ENCODE assay signal across 7 cellular contexts in genomic region chr17:39925282-39926134, GRCh38. TPM values are rescaled to one million over a fixed set of nuclear protein-coding genes. Genes with fewer than 3 reads are reported as not detected.
A peak's percentile ranks its signal among the peaks of the same experiment; 100 is the strongest.
DNase-seq lines count a peak whose midpoint lies in the region; ATAC-seq and TF ChIP-seq lines count a peak whose summit lies in the region.
"Had no signal": no experiment of that assay in that cellular context is flagged by ENCODE, and none has a peak within 500 bp of the region (broad histone marks: within the 10 kb centered on the region; RNA-seq: fewer than 3 reads in every experiment).

No MANE protein-coding gene starts in this region.

- 0 out of 2 replicates have a peak overlapping the region, but pooled peaks have one; percentile 13 for H3K4ac ChIP-seq in IMR-90 (ENCODE audit: low read depth, low read length)

- H3K27me3 ChIP-seq in IMR-90 (ENCODE audit: control insufficient read depth, insufficient read depth, low read length): no peaks in the 10 kb centered on the region
- H3K27me3 ChIP-seq in neural progenitor cell: no peaks in the 10 kb centered on the region
- H3K27me3 ChIP-seq in dorsolateral prefrontal cortex: no peaks in the 10 kb centered on the region

- peak overlapping the region; percentile 100; the same call in 1 of the 2 replicates for H3K4me2 ChIP-seq in IMR-90 (ENCODE audit: low read depth, low read length)
- H3K4me2 ChIP-seq in neural progenitor cell: peak overlapping the region; percentile 87

- no peak overlapping the region for H3K23ac ChIP-seq in IMR-90 (ENCODE audit: low read depth, low read length)

- intact Hi-C loops in IMR-90 (cut with micrococcal nuclease) (no loop called here), dorsolateral prefrontal cortex (cut with DNase I) (loop anchor here (2.0 to 10.0 kb wide), 5 partner anchors 27 to 1101 kb away; partner anchors contain the start of genes CDC6 (in 2 of the 2) and CWC25 (in 1 of the 2))

- H3K79me1 ChIP-seq in IMR-90 (ENCODE audit: low read depth in 1 of 2, low read length in 2 of 2): peaks cover 9 to 66% of the 10 kb centered on the region in 2 experiments; a peak in 3 of 4 replicates

- H3K27ac ChIP-seq in IMR-90 (ENCODE audit: insufficient read depth, low read length) (no peak overlapping the region), neural progenitor cell (no peak overlapping the region), dorsolateral prefrontal cortex (no peak overlapping the region)

- peak overlapping the region; percentile 1; the same call in 1 of the 2 replicates for H2AK5ac ChIP-seq in IMR-90 (ENCODE audit: low read depth, low read length)

- no peak for TF ChIP-seq RAD21 in IMR-90 (IDR thresholded peaks at IDR 0.05; ENCODE audit: low read length)

- peaks cover 26% of the 10 kb centered on the region for H3K79me2 ChIP-seq in neural progenitor cell (ENCODE audit: low read depth)

- TF ChIP-seq CTCF in IMR-90 (conservative IDR thresholded peaks at IDR 0.05; ENCODE audit: low read depth, low read length) (no peak), neural progenitor cell (IDR thresholded peaks at IDR 0.05) (no peak), dorsolateral prefrontal cortex (IDR thresholded peaks at IDR 0.05 in 54 of 56, conservative IDR thresholded peaks at IDR 0.05 in 2 of 56; ENCODE audit: low read depth in 1 of 56, partially characterized antibody in 56 of 56) (no peak)

- H3K9me3 ChIP-seq in IMR-90 (ENCODE audit: control insufficient read depth, insufficient read depth, low read length): no peaks in the 10 kb centered on the region
- no peaks in the 10 kb centered on the region for H3K9me3 ChIP-seq in neural progenitor cell (ENCODE audit: low read depth)

- H4K5ac ChIP-seq in IMR-90 (ENCODE audit: low read depth, low read length): no peak overlapping the region

- no peak overlapping the region for H2BK120ac ChIP-seq in IMR-90 (ENCODE audit: low read depth, low read length)

- TF ChIP-seq POLR2A in IMR-90 (IDR thresholded peaks at IDR 0.05; ENCODE audit: low read depth, low read length): no peak

- no peak overlapping the region for H2AFZ ChIP-seq in IMR-90 (replicated peaks; ENCODE audit: low read length, poor library complexity)
- H2AFZ ChIP-seq in neural progenitor cell (replicated peaks): no peak overlapping the region

- no peaks in the 10 kb centered on the region for H3K9me3 Mint-ChIP-seq in activated naive CD4-positive, alpha-beta T cell treated with anti-CD3 and anti-CD28 coated beads, Interleukin-2, amount 50 U/mL, for 24 hours
- H3K9me3 Mint-ChIP-seq in neural progenitor cell: no peaks in the 10 kb centered on the region

- no peak overlapping the region for H3K18ac ChIP-seq in IMR-90 (ENCODE audit: low read depth, low read length)

- DNase-seq in IMR-90 (no peak), neural progenitor cell (ENCODE audit: low spot score) (no peak), hippocampal formation (lab: John Stamatoyannopoulos, UW) (no peak), dorsolateral prefrontal cortex (no peak), CD1c-positive myeloid dendritic cell (ENCODE audit: extremely low spot score) (no peak)
- DNase-seq: midbrain had no signal

- dilution Hi-C loops in IMR-90 (cut with HindIII; ENCODE audit: low sequenced_read_pairs, unreplicated experiment): no loop called here

- H3K9me1 ChIP-seq in IMR-90 (ENCODE audit: insufficient read depth, low read length): peaks cover 24% of the 10 kb centered on the region

- BruUV-seq in IMR-90 (replicated peaks; lab: Mats Ljungman, UMichigan): no TSS peak

- 0 out of 2 replicates have a peak overlapping the region, but pooled peaks have one; percentile 22 for H3K14ac ChIP-seq in IMR-90 (replicated peaks; ENCODE audit: low read depth, low read length)

- in situ Hi-C loops in IMR-90 (cut with MboI; ENCODE audit: low sequenced_read_pairs): no loop called here

- H3F3A ChIP-seq in neural progenitor cell (ENCODE audit: low read depth): peaks cover 8% of the 10 kb centered on the region

- H4K20me1 ChIP-seq in IMR-90 (ENCODE audit: insufficient read depth, low read length) (peaks cover 51% of the 10 kb centered on the region), neural progenitor cell (ENCODE audit: low read depth) (peaks cover 29% of the 10 kb centered on the region)

- peak overlapping the region; percentile 17 for H2AK9ac ChIP-seq in IMR-90 (replicated peaks; ENCODE audit: low read depth, low read length, poor library complexity)

- POLR2A ChIA-PET in IMR-90 (lab: Charles Lee; ENCODE audit: unreplicated experiment): no interaction called here

- WGBS in IMR-90 (ENCODE audit: extremely low coverage in 2 of 2, insufficient read length in 1 of 2), 2 experiments: 90% methylated on average over 2 of the region's 11 CpGs; no CpG with 5 or more reads in 1 of the 2 experiments

- peaks cover 68% of the 10 kb centered on the region for H3K4me1 Mint-ChIP-seq in activated naive CD4-positive, alpha-beta T cell treated with anti-CD3 and anti-CD28 coated beads, Interleukin-2, amount 50 U/mL, for 24 hours
- peaks cover 30% of the 10 kb centered on the region for H3K4me1 Mint-ChIP-seq in neural progenitor cell

- H4K8ac ChIP-seq in IMR-90 (ENCODE audit: low read depth in 2 of 2, low read length in 2 of 2): no peak overlapping the region

- H2BK15ac ChIP-seq in IMR-90 (ENCODE audit: low read depth, low read length): no peak overlapping the region

- H3K36me3 Mint-ChIP-seq in activated naive CD4-positive, alpha-beta T cell treated with anti-CD3 and anti-CD28 coated beads, Interleukin-2, amount 50 U/mL, for 24 hours: peaks cover 5% of the 10 kb centered on the region
- peaks cover 9% of the 10 kb centered on the region for H3K36me3 Mint-ChIP-seq in neural progenitor cell

- H3K27me3 Mint-ChIP-seq in activated naive CD4-positive, alpha-beta T cell treated with anti-CD3 and anti-CD28 coated beads, Interleukin-2, amount 50 U/mL, for 24 hours: no peaks in the 10 kb centered on the region
- peaks cover 5% of the 10 kb centered on the region for H3K27me3 Mint-ChIP-seq in neural progenitor cell (ENCODE audit: insufficient read depth, low read depth)

- H3K4me3 Mint-ChIP-seq in activated naive CD4-positive, alpha-beta T cell treated with anti-CD3 and anti-CD28 coated beads, Interleukin-2, amount 50 U/mL, for 24 hours: peak overlapping the region; percentile 94
- peak overlapping the region; percentile 94 for H3K4me3 Mint-ChIP-seq in neural progenitor cell

- H2BK20ac ChIP-seq in IMR-90 (ENCODE audit: low read depth, low read length): no peak overlapping the region

- peak overlapping the region; percentile 5; the same call in 1 of the 2 replicates for H3K9ac ChIP-seq in IMR-90 (ENCODE audit: low read depth, low read length)
- no peak overlapping the region for H3K9ac ChIP-seq in neural progenitor cell

- ATAC-seq in IMR-90 (ENCODE audit: low read depth): no peak

- H3K36me3 ChIP-seq in IMR-90 (ENCODE audit: control insufficient read depth, insufficient read depth, low read length) (peaks cover 32% of the 10 kb centered on the region), neural progenitor cell (no peaks in the 10 kb centered on the region)

- no peak overlapping the region for H3K56ac ChIP-seq in IMR-90 (ENCODE audit: extremely low read depth, insufficient read depth, low read length)

- no peak overlapping the region for H2BK5ac ChIP-seq in IMR-90 (ENCODE audit: low read depth, low read length, poor library complexity, severe bottlenecking)

- H4K91ac ChIP-seq in IMR-90 (ENCODE audit: insufficient read depth, low read depth, low read length): no peak overlapping the region

- H3K4me1 ChIP-seq in IMR-90 (ENCODE audit: control insufficient read depth, insufficient read depth, low read length) (peaks cover 41% of the 10 kb centered on the region), neural progenitor cell (peaks cover 30% of the 10 kb centered on the region)

- no peak overlapping the region for H3K4me3 ChIP-seq in IMR-90 (ENCODE audit: insufficient read depth, low read depth, low read length)
- H3K4me3 ChIP-seq in neural progenitor cell: no peak overlapping the region
- peak overlapping the region in 28 of 59 donors; percentile 29 to 95 (median 84) for H3K4me3 ChIP-seq in dorsolateral prefrontal cortex

- CTCF ChIA-PET in IMR-90 (lab: Yijun Ruan, JAX): no interaction called here

- peak overlapping the region; percentile 90 for H3K27ac Mint-ChIP-seq in activated naive CD4-positive, alpha-beta T cell treated with anti-CD3 and anti-CD28 coated beads, Interleukin-2, amount 50 U/mL, for 24 hours
- H3K27ac Mint-ChIP-seq in neural progenitor cell: peak overlapping the region; percentile 33

RNA-seq across cellular contexts. Expression of gene ORMDL3, which starts 1.9 kb away (rescaled TPM):
- total RNA-seq in IMR-90 (2012; rRNA removed) (45.7 and 46.4 TPM in 2 replicates), neural progenitor cell (ENCODE audit: low replicate concordance) (29.3 and 47.1 TPM in 2 replicates), dorsolateral prefrontal cortex (10 to 100 TPM; 42.7 to 90.1 (median 58.8) TPM)
- 68.9 and 78.6 TPM in 2 replicates for polyA plus RNA-seq in IMR-90 (2012; rRNA removed)
- 39.3 and 55.4 TPM in 2 replicates for polyA plus RNA-seq in IMR-90 (2012; cell fraction: cytosol; rRNA removed)
- polyA plus RNA-seq in IMR-90 (2012; cell fraction: nucleus; rRNA removed; ENCODE audit: low replicate concordance): 38.2 and 43.6 TPM in 2 replicates

RNA-seq across cellular contexts. Expression of gene LRRC3C, which starts 2.0 kb away (rescaled TPM):
- not detected in 2 replicates for total RNA-seq in IMR-90 (2012; rRNA removed)
- polyA plus RNA-seq in IMR-90 (2012; rRNA removed): not detected in 2 replicates
- not detected in 2 replicates for polyA plus RNA-seq in IMR-90 (2012; cell fraction: cytosol; rRNA removed)
- 0.08 TPM in 1 of 2 replicates, not detected in the other for polyA plus RNA-seq in IMR-90 (2012; cell fraction: nucleus; rRNA removed; ENCODE audit: low replicate concordance)
- total RNA-seq in neural progenitor cell (ENCODE audit: low replicate concordance): not detected in 2 replicates
- total RNA-seq in dorsolateral prefrontal cortex: under 1 TPM in 6 of 120 experiments, not detected in 114; 0.47 to 1.00 (median 0.60) TPM

RNA-seq across cellular contexts. Expression of gene GSDMB, which starts 7.1 kb away (rescaled TPM):
- total RNA-seq in IMR-90 (2012; rRNA removed): 1.4 and 1.7 TPM in 2 replicates
- 5.1 and 7.5 TPM in 2 replicates for polyA plus RNA-seq in IMR-90 (2012; rRNA removed)
- 0.49 and 1.2 TPM in 2 replicates for polyA plus RNA-seq in IMR-90 (2012; cell fraction: cytosol; rRNA removed)
- polyA plus RNA-seq in IMR-90 (2012; cell fraction: nucleus; rRNA removed; ENCODE audit: low replicate concordance): 30.8 and 104 TPM in 2 replicates
- 15.2 and 20.2 TPM in 2 replicates for total RNA-seq in neural progenitor cell (ENCODE audit: low replicate concordance)
- 10 to 100 TPM in 118 of 120 experiments, 1 to 10 TPM in 2; 8.8 to 58.3 (median 24.9) TPM for total RNA-seq in dorsolateral prefrontal cortex

RNA-seq across cellular contexts. Expression of gene GSDMA, which starts 37.3 kb away (rescaled TPM):
- total RNA-seq in IMR-90 (2012; rRNA removed): not detected in 2 replicates
- polyA plus RNA-seq in IMR-90 (2012; rRNA removed): 0.04 TPM in 1 of 2 replicates, not detected in the other
- not detected in 2 replicates for polyA plus RNA-seq in IMR-90 (2012; cell fraction: cytosol; rRNA removed)
- not detected in 2 replicates for polyA plus RNA-seq in IMR-90 (2012; cell fraction: nucleus; rRNA removed; ENCODE audit: low replicate concordance)
- total RNA-seq in neural progenitor cell (ENCODE audit: low replicate concordance): 0.09 TPM in 1 of 2 replicates, not detected in the other
- total RNA-seq in dorsolateral prefrontal cortex: 1 to 10 TPM in 1 of 120 experiments, under 1 TPM in 5, not detected in 114; 0.22 to 1.3 (median 0.35) TPM

RNA-seq across cellular contexts. Expression of gene PSMD3, which starts 55.1 kb away (rescaled TPM):
- total RNA-seq in IMR-90 (2012; rRNA removed): 123 and 125 TPM in 2 replicates
- 154 and 155 TPM in 2 replicates for polyA plus RNA-seq in IMR-90 (2012; rRNA removed)
- 69.3 and 125 TPM in 2 replicates for polyA plus RNA-seq in IMR-90 (2012; cell fraction: cytosol; rRNA removed)
- polyA plus RNA-seq in IMR-90 (2012; cell fraction: nucleus; rRNA removed; ENCODE audit: low replicate concordance): 121 and 167 TPM in 2 replicates
- 71.6 and 131 TPM in 2 replicates for total RNA-seq in neural progenitor cell (ENCODE audit: low replicate concordance)
- 100 to 1,000 TPM in 50 of 120 experiments, 10 to 100 TPM in 70; 70.5 to 136 (median 98.5) TPM for total RNA-seq in dorsolateral prefrontal cortex
